Comparison of ENCODE assay signal across 10 cellular contexts in the genomic region with DNA sequence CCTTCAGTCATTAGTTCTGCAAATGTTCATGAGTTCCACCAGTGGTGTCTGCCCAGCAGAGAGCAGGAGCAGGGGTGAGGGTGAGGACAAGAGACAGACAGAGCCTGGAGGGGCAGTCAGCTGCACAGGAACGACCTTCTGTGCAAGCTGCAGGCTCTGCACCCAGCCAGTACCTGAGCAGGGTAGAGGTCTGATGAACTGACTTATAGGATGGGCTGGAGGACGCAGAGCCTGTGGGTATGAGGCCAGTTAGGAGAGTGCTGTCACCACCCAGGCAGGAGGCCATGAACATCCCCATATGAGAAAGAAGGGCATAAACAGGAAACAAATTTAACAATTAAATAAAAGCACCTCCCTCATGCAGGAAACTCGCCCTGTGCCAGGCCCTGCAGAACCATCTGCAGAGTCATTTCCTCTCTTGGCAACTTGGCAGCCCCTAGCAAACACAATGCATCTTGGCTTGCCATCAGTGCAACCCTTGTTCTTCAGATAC. TPM values are rescaled to one million over a fixed set of nuclear protein-coding genes. Genes with fewer than 3 reads are reported as not detected.
DNase-seq lines count a peak whose midpoint lies in the region; ATAC-seq and TF ChIP-seq lines count a peak whose summit lies in the region.
"Had no signal": no experiment of that assay in that cellular context is flagged by ENCODE, and none has a peak within 500 bp of the region (broad histone marks: within the 10 kb centered on the region; RNA-seq: fewer than 3 reads in every experiment).

No MANE protein-coding gene starts in this region.

- CTCF ChIA-PET in WTC11 (lab: Charles Lee) = interaction anchor here (1.0 to 2.8 kb wide), 6 partner anchors 8 to 179 kb away, joined by 3 to 10 read pairs (median 4); a partner anchor contains a TSS

- peak overlapping the region in 2 of 4 donors; percentile 39 to 41 for H3K27ac ChIP-seq in body of pancreas
- no peak overlapping the region for H3K27ac ChIP-seq in parathyroid adenoma

- no peaks in the 10 kb centered on the region for H3K9me3 ChIP-seq in body of pancreas
- H3K9me3 ChIP-seq in parathyroid adenoma (ENCODE audit: control insufficient read depth, low read length) = no peaks in the 10 kb centered on the region

- DNase-seq in DMS153 treated with DMSO at 0.1 percent for 48 hours (lab: John Stamatoyannopoulos, UW; ENCODE audit: unreplicated experiment) = peak; percentile 39
- peak; percentile 10 for DNase-seq in T follicular helper cell (ENCODE audit: low read depth)
- peak in 1 of 4 donors; percentile 24 for DNase-seq in body of pancreas
- no peak for DNase-seq in NCI-H82 treated with DMSO at 0.1 percent for 48 hours (lab: John Stamatoyannopoulos, UW; ENCODE audit: unreplicated experiment)
- no peak for DNase-seq in NCI-H2171 treated with DMSO at 0.1 percent for 48 hours (lab: John Stamatoyannopoulos, UW)
- DNase-seq in WTC11 (ENCODE audit: low spot score) = no peak
- DNase-seq in OCI-M1 (lab: John Stamatoyannopoulos, UW) = no peak
- DNase-seq: SW 1271 had no signal

- H3K4me1 Mint-ChIP-seq in WTC11 = peaks cover 19% of the 10 kb centered on the region

- no peaks in the 10 kb centered on the region for H3K36me3 ChIP-seq in body of pancreas (replicated peaks in 1 of 2; ENCODE audit: insufficient read depth in 1 of 2, low read depth in 2 of 2)
- H3K36me3 ChIP-seq in parathyroid adenoma (ENCODE audit: control insufficient read depth, insufficient read depth, low read length) = no peaks in the 10 kb centered on the region

- peak overlapping the region; percentile 38 for H2AFZ ChIP-seq in parathyroid adenoma

- 39 to 47% methylated on average over 3 of the region's 3 CpGs for WGBS in body of pancreas, 2 donors

- peak; percentile 51 for ATAC-seq in body of pancreas
- no peak for ATAC-seq in WTC11

- TF ChIP-seq CTCF in body of pancreas (IDR thresholded peaks at IDR 0.05) = no peak
- TF ChIP-seq CTCF in parathyroid adenoma (IDR thresholded peaks at IDR 0.05) = no peak
- no peak for TF ChIP-seq CTCF in WTC11 (IDR thresholded peaks at IDR 0.05)

- H3K4me2 ChIP-seq in parathyroid adenoma (ENCODE audit: low read length) = no peak overlapping the region

- no peaks in the 10 kb centered on the region for H3K27me3 ChIP-seq in body of pancreas
- H3K27me3 ChIP-seq in parathyroid adenoma (ENCODE audit: control insufficient read depth, insufficient read depth, low read length) = no peaks in the 10 kb centered on the region

- intact Hi-C loops in body of pancreas (cut with DNase I) = no loop called here

- POLR2A ChIA-PET in WTC11 (lab: Charles Lee) = no interaction called here

- H3K4me3 ChIP-seq in body of pancreas = no peak overlapping the region
- H3K4me3 ChIP-seq in parathyroid adenoma (ENCODE audit: low read depth, low read length) = no peak overlapping the region

- H3K4me1 ChIP-seq in body of pancreas (peaks cover 13% of the 10 kb centered on the region), parathyroid adenoma (peaks cover 18% of the 10 kb centered on the region)

- H3K9ac ChIP-seq in parathyroid adenoma = no peak overlapping the region

- H3K4me3 Mint-ChIP-seq in WTC11 = no peak overlapping the region

- no peak for TF ChIP-seq POLR2A in body of pancreas (IDR thresholded peaks at IDR 0.05)

- H3K27ac Mint-ChIP-seq in WTC11 = no peak overlapping the region

- no peaks in the 10 kb centered on the region for H3K79me2 ChIP-seq in parathyroid adenoma

- H3K9me3 Mint-ChIP-seq in WTC11 = no peaks in the 10 kb centered on the region

- no peaks in the 10 kb centered on the region for H3K36me3 Mint-ChIP-seq in WTC11

- H3K27me3 Mint-ChIP-seq in WTC11 (ENCODE audit: low read depth) = no peaks in the 10 kb centered on the region

TF ChIP-seq in WTC11, 78 proteins besides CTCF, POLR2A, EP300 and RAD21:
- TF ChIP-seq NFATC4 (CRISPR knock-in tag; IDR thresholded peaks at IDR 0.05) (no peak), IRF2 (CRISPR knock-in tag; IDR thresholded peaks at IDR 0.05; ENCODE audit: borderline replicate concordance, low read depth) (no peak), JUN (CRISPR knock-in tag; IDR thresholded peaks at IDR 0.05) (no peak), ELF4 (CRISPR knock-in tag; IDR thresholded peaks at IDR 0.05; ENCODE audit: low read depth) (no peak), ESRRA (CRISPR knock-in tag; IDR thresholded peaks at IDR 0.05; ENCODE audit: borderline replicate concordance) (no peak), EMX1 (CRISPR knock-in tag; IDR thresholded peaks at IDR 0.05) (no peak), RORB (CRISPR knock-in tag; IDR thresholded peaks at IDR 0.05) (no peak), ZNF423 (CRISPR knock-in tag; IDR thresholded peaks at IDR 0.05) (no peak), GRHL2 (CRISPR knock-in tag; IDR thresholded peaks at IDR 0.05; ENCODE audit: insufficient replicate concordance, severe bottlenecking) (no peak), CREM (CRISPR knock-in tag; IDR thresholded peaks at IDR 0.05) (no peak), CREB1 (CRISPR knock-in tag; IDR thresholded peaks at IDR 0.05) (no peak), GABPB1 (CRISPR knock-in tag; IDR thresholded peaks at IDR 0.05) (no peak), MYBL2 (CRISPR knock-in tag; IDR thresholded peaks at IDR 0.05) (no peak), SOX15 (CRISPR knock-in tag; IDR thresholded peaks at IDR 0.05) (no peak)
- TF ChIP-seq, protein P1, sequence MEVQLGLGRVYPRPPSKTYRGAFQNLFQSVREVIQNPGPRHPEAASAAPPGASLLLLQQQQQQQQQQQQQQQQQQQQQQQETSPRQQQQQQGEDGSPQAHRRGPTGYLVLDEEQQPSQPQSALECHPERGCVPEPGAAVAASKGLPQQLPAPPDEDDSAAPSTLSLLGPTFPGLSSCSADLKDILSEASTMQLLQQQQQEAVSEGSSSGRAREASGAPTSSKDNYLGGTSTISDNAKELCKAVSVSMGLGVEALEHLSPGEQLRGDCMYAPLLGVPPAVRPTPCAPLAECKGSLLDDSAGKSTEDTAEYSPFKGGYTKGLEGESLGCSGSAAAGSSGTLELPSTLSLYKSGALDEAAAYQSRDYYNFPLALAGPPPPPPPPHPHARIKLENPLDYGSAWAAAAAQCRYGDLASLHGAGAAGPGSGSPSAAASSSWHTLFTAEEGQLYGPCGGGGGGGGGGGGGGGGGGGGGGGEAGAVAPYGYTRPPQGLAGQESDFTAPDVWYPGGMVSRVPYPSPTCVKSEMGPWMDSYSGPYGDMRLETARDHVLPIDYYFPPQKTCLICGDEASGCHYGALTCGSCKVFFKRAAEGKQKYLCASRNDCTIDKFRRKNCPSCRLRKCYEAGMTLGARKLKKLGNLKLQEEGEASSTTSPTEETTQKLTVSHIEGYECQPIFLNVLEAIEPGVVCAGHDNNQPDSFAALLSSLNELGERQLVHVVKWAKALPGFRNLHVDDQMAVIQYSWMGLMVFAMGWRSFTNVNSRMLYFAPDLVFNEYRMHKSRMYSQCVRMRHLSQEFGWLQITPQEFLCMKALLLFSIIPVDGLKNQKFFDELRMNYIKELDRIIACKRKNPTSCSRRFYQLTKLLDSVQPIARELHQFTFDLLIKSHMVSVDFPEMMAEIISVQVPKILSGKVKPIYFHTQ (CRISPR knock-in tag; IDR thresholded peaks at IDR 0.05) = no peak
- TF ChIP-seq, protein P2, sequence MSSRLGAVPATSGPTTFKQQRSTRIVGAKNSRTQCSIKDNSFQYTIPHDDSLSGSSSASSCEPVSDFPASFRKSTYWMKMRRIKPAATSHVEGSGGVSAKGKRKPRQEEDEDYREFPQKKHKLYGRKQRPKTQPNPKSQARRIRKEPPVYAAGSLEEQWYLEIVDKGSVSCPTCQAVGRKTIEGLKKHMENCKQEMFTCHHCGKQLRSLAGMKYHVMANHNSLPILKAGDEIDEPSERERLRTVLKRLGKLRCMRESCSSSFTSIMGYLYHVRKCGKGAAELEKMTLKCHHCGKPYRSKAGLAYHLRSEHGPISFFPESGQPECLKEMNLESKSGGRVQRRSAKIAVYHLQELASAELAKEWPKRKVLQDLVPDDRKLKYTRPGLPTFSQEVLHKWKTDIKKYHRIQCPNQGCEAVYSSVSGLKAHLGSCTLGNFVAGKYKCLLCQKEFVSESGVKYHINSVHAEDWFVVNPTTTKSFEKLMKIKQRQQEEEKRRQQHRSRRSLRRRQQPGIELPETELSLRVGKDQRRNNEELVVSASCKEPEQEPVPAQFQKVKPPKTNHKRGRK (CRISPR knock-in tag; IDR thresholded peaks at IDR 0.05; ENCODE audit: borderline replicate concordance) = no peak

RNA-seq across cellular contexts. Expression of a gene that starts 17.9 kb away (rescaled TPM):
- total RNA-seq in body of pancreas (not detected), WTC11 (2021) (not detected in 3 replicates)
- total RNA-seq: skeletal muscle tissue had no signal

RNA-seq across cellular contexts. Expression of a gene that starts 20.2 kb away (rescaled TPM):
- 1 to 10 TPM; 1.6 to 3.4 TPM for total RNA-seq in body of pancreas
- 0.11 to 0.66 TPM (median 0.34 TPM) in 3 replicates for total RNA-seq in WTC11 (2021)

RNA-seq across cellular contexts. Expression of a gene that starts 25.8 kb away (rescaled TPM):
- total RNA-seq in body of pancreas = not detected
- total RNA-seq in WTC11 (2021) = not detected in 3 replicates
- total RNA-seq: skeletal muscle tissue had no signal

RNA-seq across cellular contexts. Expression of a gene that starts 44.4 kb away (rescaled TPM):
- total RNA-seq in body of pancreas = not detected
- total RNA-seq in WTC11 (2021) = 0.55 to 0.85 TPM (median 0.78 TPM) in 3 replicates
- total RNA-seq: skeletal muscle tissue had no signal

Comparison
In these comparisons a context has a peak if more than half of its experiments do, and no peak if none do; other contexts are left out.
1. DNase-seq: peak in DMS153 treated with DMSO at 0.1 percent for 48 hours (single experiment) and T follicular helper cell (single experiment); none in NCI-H82 treated with DMSO at 0.1 percent for 48 hours (single experiment), NCI-H2171 treated with DMSO at 0.1 percent for 48 hours (single experiment), WTC11 (single experiment) and OCI-M1 (single experiment).